Comparison of ENCODE assay signal across 10 cellular contexts in the genomic region with DNA sequence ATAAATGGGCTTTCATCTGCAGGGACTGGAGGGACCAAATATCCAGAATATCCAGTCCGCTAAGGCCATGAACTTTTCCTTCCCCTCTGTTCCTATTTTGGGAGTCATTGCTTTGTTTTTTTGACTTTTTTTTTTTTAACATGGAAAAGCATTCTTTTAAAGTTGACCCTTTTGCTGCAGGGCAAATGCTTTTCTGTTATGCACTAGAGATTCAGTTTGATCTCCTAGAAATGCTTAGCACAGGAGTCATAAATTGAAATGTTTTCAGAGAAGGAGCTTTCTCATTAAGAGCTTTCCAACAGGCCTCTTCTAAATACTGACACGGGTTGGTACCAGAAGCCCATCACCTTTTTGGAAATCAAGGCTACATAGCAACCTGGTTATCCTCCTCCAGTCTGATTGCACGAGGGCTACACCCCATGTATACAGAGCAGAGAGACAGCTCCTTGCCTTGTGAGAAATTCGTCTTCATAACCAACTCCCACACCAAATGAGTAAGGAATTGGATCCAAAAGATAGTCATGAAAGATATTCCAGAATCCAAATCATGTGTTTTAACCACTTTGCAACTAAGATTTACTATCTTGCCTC.
DNase-seq lines count a peak whose midpoint lies in the region; ATAC-seq and TF ChIP-seq lines count a peak whose summit lies in the region.
"Had no signal": no experiment of that assay in that cellular context is flagged by ENCODE, and none has a peak within 500 bp of the region (broad histone marks: within the 10 kb centered on the region; RNA-seq: fewer than 3 reads in every experiment).

No MANE protein-coding gene starts in this region.

- intact Hi-C loops in cardiac septum (cut with DNase I): loop anchor here (5.0 kb wide), 1 partner anchor 394 kb away; no protein-coding TSS in a partner anchor
- intact Hi-C loops in MCF 10A (cut with micrococcal nuclease): loop anchor here (5.0 to 10.0 kb wide), 2 partner anchors 64 to 282 kb away; no protein-coding TSS in a partner anchor

- no peak for DNase-seq in cardiac muscle cell (ENCODE audit: low read depth in 1 of 2, low spot score in 1 of 2)
- no peak for DNase-seq in cardiac septum (ENCODE audit: low spot score)
- DNase-seq in MCF 10A (ENCODE audit: unreplicated experiment): no peak
- DNase-seq in naive B cell: no peak
- no peak for DNase-seq in type B pancreatic cell (ENCODE audit: extremely low spot score, unreplicated experiment)
- no peak for DNase-seq in AG20443 (ENCODE audit: low spot score)
- DNase-seq in AG08396 (ENCODE audit: low spot score): no peak
- DNase-seq: NCI-H1105; stimulated activated naive CD8-positive, alpha-beta T cell treated with anti-CD3 and anti-CD28 coated beads, Interleukin-15, amount 100 ng/mL, for 72 hours had no signal

- CTCF ChIA-PET in MCF 10A (lab: Yijun Ruan, JAX): no interaction called here

- H3K4me1 ChIP-seq in cardiac muscle cell (ENCODE audit: low read depth): peaks cover 55% of the 10 kb centered on the region

- H3K27me3 Mint-ChIP-seq in MCF 10A (ENCODE audit: insufficient read depth, unreplicated experiment) (no peaks in the 10 kb centered on the region), naive B cell (no peaks in the 10 kb centered on the region), type B pancreatic cell (no peaks in the 10 kb centered on the region)
- H3K27me3 Mint-ChIP-seq: stimulated activated naive CD8-positive, alpha-beta T cell treated with anti-CD3 and anti-CD28 coated beads, Interleukin-15, amount 100 ng/mL, for 72 hours had no signal

- H3K4me3 ChIP-seq in cardiac muscle cell: no peak overlapping the region

- no peaks in the 10 kb centered on the region for H3K9me3 Mint-ChIP-seq in MCF 10A (ENCODE audit: unreplicated experiment)
- peaks cover 0 to 4% (median 0%) of the 10 kb centered on the region in 7 donors for H3K9me3 Mint-ChIP-seq in naive B cell
- peaks cover 9% of the 10 kb centered on the region for H3K9me3 Mint-ChIP-seq in type B pancreatic cell
- H3K9me3 Mint-ChIP-seq: stimulated activated naive CD8-positive, alpha-beta T cell treated with anti-CD3 and anti-CD28 coated beads, Interleukin-15, amount 100 ng/mL, for 72 hours had no signal

- H3K27ac ChIP-seq in cardiac muscle cell: peak overlapping the region; percentile 77

- POLR2A ChIA-PET in MCF 10A (lab: Yijun Ruan, JAX): interaction anchor here (0.6 kb wide), 1 partner anchor 56 kb away, joined by 3 read pairs; no protein-coding TSS in a partner anchor

- H3K9me3 ChIP-seq in cardiac muscle cell (ENCODE audit: low read depth): no peaks in the 10 kb centered on the region

- peaks cover 6% of the 10 kb centered on the region for H3K36me3 Mint-ChIP-seq in MCF 10A (ENCODE audit: insufficient read depth, unreplicated experiment)
- H3K36me3 Mint-ChIP-seq in naive B cell: peaks cover 0 to 4% of the 10 kb centered on the region in 2 donors
- H3K36me3 Mint-ChIP-seq in type B pancreatic cell: peaks cover 7% of the 10 kb centered on the region

- no peak overlapping the region for H3K4me3 Mint-ChIP-seq in MCF 10A (ENCODE audit: unreplicated experiment)
- H3K4me3 Mint-ChIP-seq in naive B cell: peak overlapping the region; percentile 44 to 84 (median 69)
- peak overlapping the region; percentile 44 for H3K4me3 Mint-ChIP-seq in type B pancreatic cell
- H3K4me3 Mint-ChIP-seq: stimulated activated naive CD8-positive, alpha-beta T cell treated with anti-CD3 and anti-CD28 coated beads, Interleukin-15, amount 100 ng/mL, for 72 hours had no signal

- no peak for ATAC-seq in naive B cell (ENCODE audit: low read depth in 2 of 2)
- ATAC-seq in GM19395 (IDR thresholded peaks at IDR 0.05; ENCODE audit: unreplicated experiment): no peak
- ATAC-seq: stimulated activated naive CD8-positive, alpha-beta T cell treated with anti-CD3 and anti-CD28 coated beads, Interleukin-15, amount 100 ng/mL, for 72 hours had no signal

- TF ChIP-seq CTCF in cardiac muscle cell (IDR thresholded peaks at IDR 0.05; ENCODE audit: low read depth, low read length): no peak
- TF ChIP-seq CTCF in MCF 10A (IDR thresholded peaks at IDR 0.05; ENCODE audit: unreplicated experiment): no peak
- no peak for TF ChIP-seq CTCF in type B pancreatic cell (conservative IDR thresholded peaks at IDR 0.05)

- no peaks in the 10 kb centered on the region for H3K36me3 ChIP-seq in cardiac muscle cell

- peaks cover 43% of the 10 kb centered on the region for H3K4me1 Mint-ChIP-seq in MCF 10A (ENCODE audit: insufficient read depth, unreplicated experiment)
- H3K4me1 Mint-ChIP-seq in naive B cell: peaks cover 64 to 90% (median 77%) of the 10 kb centered on the region in 3 donors
- peaks cover 47% of the 10 kb centered on the region for H3K4me1 Mint-ChIP-seq in type B pancreatic cell (ENCODE audit: unreplicated experiment)

- no peaks in the 10 kb centered on the region for H3K27me3 ChIP-seq in cardiac muscle cell

- peak overlapping the region; percentile 51 for H3K27ac Mint-ChIP-seq in MCF 10A (ENCODE audit: low read depth, unreplicated experiment)
- peak overlapping the region; percentile 93 to 99 (median 98) for H3K27ac Mint-ChIP-seq in naive B cell
- peak overlapping the region; percentile 88 for H3K27ac Mint-ChIP-seq in type B pancreatic cell

- no TSS peak for BruUV-seq in MCF 10A (replicated peaks; lab: Mats Ljungman, UMichigan)
